ENCODE assay signal across 1 cellular context in the genomic region with DNA sequence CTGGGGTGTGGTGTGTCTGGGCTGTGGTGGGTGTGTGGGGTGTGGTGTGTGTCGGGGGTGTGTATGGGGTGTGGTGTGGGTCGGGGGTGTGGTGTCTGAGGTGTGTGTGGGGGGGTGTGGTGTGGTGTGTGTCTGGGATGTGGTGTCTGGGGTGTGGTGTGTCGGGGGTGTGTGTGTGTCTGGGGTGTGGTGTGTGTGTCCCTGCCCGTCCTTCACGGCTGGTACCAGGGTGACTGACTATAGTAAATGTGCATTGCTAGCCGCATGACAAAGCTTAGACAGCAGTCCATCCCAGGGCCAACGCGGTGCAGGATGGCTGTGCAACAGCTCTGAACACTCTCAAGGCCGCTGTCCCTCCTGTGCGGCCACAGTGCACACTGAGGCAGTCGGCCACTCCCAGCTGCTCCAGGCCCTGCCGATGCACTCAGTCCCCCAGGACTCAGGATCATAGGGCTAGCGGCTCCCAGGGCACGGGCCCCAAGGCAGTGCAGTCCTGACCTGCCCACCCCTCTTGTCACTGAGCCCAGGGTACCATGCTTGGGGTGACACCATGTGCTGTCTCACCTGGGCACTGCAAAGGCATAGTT.
TF ChIP-seq lines count a peak whose summit lies in the region.

No MANE protein-coding gene starts in this region.

TF ChIP-seq in IMR-90, 13 proteins besides CTCF, POLR2A, EP300 and RAD21 (continued from another document):
- TF ChIP-seq, protein P1, sequence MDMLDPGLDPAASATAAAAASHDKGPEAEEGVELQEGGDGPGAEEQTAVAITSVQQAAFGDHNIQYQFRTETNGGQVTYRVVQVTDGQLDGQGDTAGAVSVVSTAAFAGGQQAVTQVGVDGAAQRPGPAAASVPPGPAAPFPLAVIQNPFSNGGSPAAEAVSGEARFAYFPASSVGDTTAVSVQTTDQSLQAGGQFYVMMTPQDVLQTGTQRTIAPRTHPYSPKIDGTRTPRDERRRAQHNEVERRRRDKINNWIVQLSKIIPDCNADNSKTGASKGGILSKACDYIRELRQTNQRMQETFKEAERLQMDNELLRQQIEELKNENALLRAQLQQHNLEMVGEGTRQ (IDR thresholded peaks at IDR 0.05; ENCODE audit: low read depth, low read length) = no peak
- no peak for TF ChIP-seq BHLHE40 (IDR thresholded peaks at IDR 0.05; ENCODE audit: low read depth, low read length)
- TF ChIP-seq SMC3 (IDR thresholded peaks at IDR 0.05; ENCODE audit: low read depth, low read length) = no peak
- no peak for TF ChIP-seq RFX5 (IDR thresholded peaks at IDR 0.05; ENCODE audit: low read depth, low read length)
- TF ChIP-seq, protein P2, sequence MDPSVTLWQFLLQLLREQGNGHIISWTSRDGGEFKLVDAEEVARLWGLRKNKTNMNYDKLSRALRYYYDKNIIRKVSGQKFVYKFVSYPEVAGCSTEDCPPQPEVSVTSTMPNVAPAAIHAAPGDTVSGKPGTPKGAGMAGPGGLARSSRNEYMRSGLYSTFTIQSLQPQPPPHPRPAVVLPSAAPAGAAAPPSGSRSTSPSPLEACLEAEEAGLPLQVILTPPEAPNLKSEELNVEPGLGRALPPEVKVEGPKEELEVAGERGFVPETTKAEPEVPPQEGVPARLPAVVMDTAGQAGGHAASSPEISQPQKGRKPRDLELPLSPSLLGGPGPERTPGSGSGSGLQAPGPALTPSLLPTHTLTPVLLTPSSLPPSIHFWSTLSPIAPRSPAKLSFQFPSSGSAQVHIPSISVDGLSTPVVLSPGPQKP (IDR thresholded peaks at IDR 0.05; ENCODE audit: borderline replicate concordance, low read depth, low read length) = no peak
- TF ChIP-seq MXI1 (IDR thresholded peaks at IDR 0.05; ENCODE audit: borderline replicate concordance, low read depth, low read length) = no peak
